ENCODE assay signal across 22 cellular contexts in genomic region chr4:56772134-56772533, GRCh38. TPM values are rescaled to one million over a fixed set of nuclear protein-coding genes. Genes with fewer than 3 reads are reported as not detected.
DNase-seq lines count a peak whose midpoint lies in the region; ATAC-seq and TF ChIP-seq lines count a peak whose summit lies in the region.
"Had no signal": no experiment of that assay in that cellular context is flagged by ENCODE, and none has a peak within 500 bp of the region (broad histone marks: within the 10 kb centered on the region; RNA-seq: fewer than 3 reads in every experiment).

No MANE protein-coding gene starts in this region.

- DNase-seq in OCI-LY7 (ENCODE audit: low spot score) = no peak
- peak; percentile 63 for DNase-seq in fibroblast of villous mesenchyme (ENCODE audit: low read depth)
- DNase-seq in osteoblast (ENCODE audit: insufficient read length, low spot score, missing footprints) = no peak
- DNase-seq in NCI-H510A treated with DMSO at 0.1 percent for 48 hours (lab: John Stamatoyannopoulos, UW) = no peak
- DNase-seq in PC-3 = no peak
- DNase-seq in SIG-M5 treated with dmso at 0.1 percent for 504 hours (lab: John Stamatoyannopoulos, UW; ENCODE audit: unreplicated experiment) = no peak
- DNase-seq in activated effector memory CD4-positive, alpha-beta T cell treated with anti-CD3 and anti-CD28 coated beads, Interleukin-2, amount 50 U/mL, for 16 hours = no peak
- DNase-seq: CD4-positive, CD25-positive, alpha-beta regulatory T cell; COR-L47; DMS 273 treated with DMSO at 0.1 percent for 48 hours; DND-41; MV-4-11; NCI-H1105 treated with DMSO at 0.1 percent for 48 hours; NCI-H2029 treated with DMSO at 0.1 percent for 48 hours; NCI-H345; NCI-H524 treated with DMSO at 0.1 percent for 48 hours; NCI-H82 had no signal

- H3K4me1 ChIP-seq in OCI-LY7 (ENCODE audit: insufficient read depth, low read length, poor library complexity, severe bottlenecking) (no peaks in the 10 kb centered on the region), osteoblast (ENCODE audit: insufficient read depth, low read length) (peaks cover 7% of the 10 kb centered on the region), PC-3 (ENCODE audit: insufficient read depth, low read length) (no peaks in the 10 kb centered on the region)
- H3K4me1 ChIP-seq: SJSA1 had no signal

- BruUV-seq in OCI-LY7 (replicated peaks; lab: Mats Ljungman, UMichigan) (no TSS peak), PC-3 (replicated peaks; lab: Mats Ljungman, UMichigan) (no TSS peak)

- H3K36me3 ChIP-seq in OCI-LY7 (ENCODE audit: insufficient read depth, low read length) = no peaks in the 10 kb centered on the region
- H3K36me3 ChIP-seq in osteoblast (ENCODE audit: insufficient read depth, low read length) = no peaks in the 10 kb centered on the region
- no peaks in the 10 kb centered on the region for H3K36me3 ChIP-seq in PC-3 (ENCODE audit: low read depth, low read length)
- H3K36me3 ChIP-seq: SJSA1 had no signal

- TF ChIP-seq CTCF in OCI-LY7 (conservative IDR thresholded peaks at IDR 0.05; ENCODE audit: low read length) (no peak), fibroblast of villous mesenchyme (IDR thresholded peaks at IDR 0.05; ENCODE audit: insufficient read depth, low read depth, low read length) (no peak), osteoblast (IDR thresholded peaks at IDR 0.05; ENCODE audit: extremely low read depth, low read depth, low read length) (no peak), PC-3 (conservative IDR thresholded peaks at IDR 0.05; ENCODE audit: low read depth, low read length) (no peak)

- intact Hi-C loops in OCI-LY7 (cut with micrococcal nuclease; ENCODE audit: unreplicated experiment) (no loop called here), PC-3 (cut with micrococcal nuclease) (no loop called here)

- H3K9me3 ChIP-seq in OCI-LY7 (ENCODE audit: low read length) (no peaks in the 10 kb centered on the region), osteoblast (ENCODE audit: low read depth, low read length) (no peaks in the 10 kb centered on the region), PC-3 (ENCODE audit: low read length) (no peaks in the 10 kb centered on the region)
- H3K9me3 ChIP-seq: SJSA1 had no signal

- H3K9me2 ChIP-seq in OCI-LY7 (ENCODE audit: insufficient read depth, low read length) (no peaks in the 10 kb centered on the region), PC-3 (replicated peaks; ENCODE audit: low read length) (no peaks in the 10 kb centered on the region)

- ATAC-seq in PC-3 = no peak
- ATAC-seq: GM23338, HCT116 had no signal

- POLR2A ChIA-PET in OCI-LY7 (lab: Charles Lee) = interaction anchor here (0.6 to 2.9 kb wide), 6 partner anchors 9 to 41 kb away, joined by 3 to 21 read pairs (median 4); no protein-coding TSS in a partner anchor
- POLR2A ChIA-PET in PC-3 (lab: Charles Lee; ENCODE audit: unreplicated experiment) = interaction anchor here (0.6 kb wide), 1 partner anchor 131 kb away, joined by 13 read pairs; no protein-coding TSS in a partner anchor

- H2AFZ ChIP-seq in OCI-LY7 (ENCODE audit: low read length) (peak overlapping the region; percentile 42; the same call in 1 of the 2 replicates), osteoblast (ENCODE audit: low read length) (peak overlapping the region; percentile 2), PC-3 (ENCODE audit: low read length) (no peak overlapping the region)
- H2AFZ ChIP-seq: GM23338 had no signal

- H3K27ac ChIP-seq in OCI-LY7 (ENCODE audit: low read depth, low read length, poor library complexity, severe bottlenecking) (no peak overlapping the region), osteoblast (ENCODE audit: low read depth, low read length) (no peak overlapping the region), PC-3 (ENCODE audit: low read length) (no peak overlapping the region)
- H3K27ac ChIP-seq: KMS-11, SJSA1 had no signal

- CTCF ChIA-PET in OCI-LY7 (lab: Charles Lee; ENCODE audit: unreplicated experiment) (interaction anchor here (1.0 kb wide), 1 partner anchor 9 kb away, joined by 4 read pairs; no protein-coding TSS in a partner anchor), PC-3 (lab: Charles Lee) (no interaction called here)

- H3K79me2 ChIP-seq in OCI-LY7 (ENCODE audit: insufficient read depth, low read depth, low read length) = no peaks in the 10 kb centered on the region
- H3K79me2 ChIP-seq in osteoblast (ENCODE audit: insufficient read depth, low read length) = no peaks in the 10 kb centered on the region
- no peaks in the 10 kb centered on the region for H3K79me2 ChIP-seq in PC-3 (ENCODE audit: low read length)

- no peak overlapping the region for H3K4me2 ChIP-seq in OCI-LY7 (ENCODE audit: low read length)
- H3K4me2 ChIP-seq in osteoblast (ENCODE audit: insufficient read depth, low read length) = no peak overlapping the region
- H3K4me2 ChIP-seq in PC-3 (ENCODE audit: low read length) = no peak overlapping the region
- H3K4me2 ChIP-seq: GM23338, KMS-11 had no signal

- no peak overlapping the region for H3K9ac ChIP-seq in PC-3 (ENCODE audit: low read length)
- H3K9ac ChIP-seq: KMS-11 had no signal

- no peak overlapping the region for H3K4me3 ChIP-seq in OCI-LY7 (ENCODE audit: low read depth, low read length, poor library complexity, severe bottlenecking)
- no peak overlapping the region for H3K4me3 ChIP-seq in fibroblast of villous mesenchyme (ENCODE audit: low read depth, low read length)
- H3K4me3 ChIP-seq in osteoblast (ENCODE audit: insufficient read depth, low read length) = no peak overlapping the region
- H3K4me3 ChIP-seq in PC-3 (ENCODE audit: low read length) = no peak overlapping the region
- H3K4me3 ChIP-seq: GM23338, SJSA1 had no signal

- H4K20me1 ChIP-seq in OCI-LY7 (ENCODE audit: insufficient read depth, low read length) (no peaks in the 10 kb centered on the region), osteoblast (ENCODE audit: insufficient read depth, low read length) (no peaks in the 10 kb centered on the region), PC-3 (ENCODE audit: low read length) (no peaks in the 10 kb centered on the region)

- H3K27me3 ChIP-seq in osteoblast (ENCODE audit: insufficient read depth, low read length) (no peaks in the 10 kb centered on the region), PC-3 (ENCODE audit: low read length) (no peaks in the 10 kb centered on the region)
- H3K27me3 ChIP-seq: SJSA1 had no signal

- no peaks in the 10 kb centered on the region for H3F3A ChIP-seq in PC-3 (ENCODE audit: low read length, unreplicated experiment)

RNA-seq across cellular contexts. Expression of gene SPINK2, which starts 49.4 kb away (rescaled TPM):
- 9.5 and 15.1 TPM in 2 replicates for total RNA-seq in OCI-LY7 (2014; rRNA removed; shearing (Covaris generic))
- total RNA-seq in OCI-LY7 (2022) = 3.0 and 5.2 TPM in 2 replicates
- not detected in 2 replicates for total RNA-seq in fibroblast of villous mesenchyme
- total RNA-seq in osteoblast = not detected in 2 replicates
- not detected in 2 replicates for total RNA-seq in PC-3 (2014; rRNA removed)
- total RNA-seq: G401, SJSA1 had no signal
